Comparison of ENCODE assay signal across 14 cellular contexts in the genomic region with DNA sequence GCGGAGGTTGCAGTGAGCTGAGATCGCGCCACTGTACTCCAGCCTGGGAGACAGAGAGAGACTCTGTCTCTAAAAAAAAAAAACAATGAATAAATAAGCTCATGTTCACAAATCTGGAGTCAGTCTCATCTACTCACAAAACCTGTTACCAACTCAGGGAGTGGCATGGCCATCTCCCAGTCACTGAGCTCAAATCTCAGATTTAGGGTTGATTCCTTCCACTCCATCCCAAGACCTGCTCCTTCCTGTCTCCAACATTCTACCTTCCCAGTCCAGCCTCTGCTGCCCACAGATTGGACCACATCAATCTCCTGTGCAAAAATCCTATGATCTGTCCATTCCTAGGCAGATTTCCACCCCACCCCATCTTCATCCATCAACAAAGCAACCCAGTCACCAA. TPM values are rescaled to one million over a fixed set of nuclear protein-coding genes. Genes with fewer than 3 reads are reported as not detected.
DNase-seq lines count a peak whose midpoint lies in the region; ATAC-seq and TF ChIP-seq lines count a peak whose summit lies in the region.
"Had no signal": no experiment of that assay in that cellular context is flagged by ENCODE, and none has a peak within 500 bp of the region (broad histone marks: within the 10 kb centered on the region; RNA-seq: fewer than 3 reads in every experiment).

No MANE protein-coding gene starts in this region.

- H3K9ac ChIP-seq in BLaER1 treated with 17β-estradiol and CSF1 and Interleukin-3, amounts not matched to agents 10 nM and 100 nM = peak overlapping the region in 5 of 11 experiments; percentile 11 to 93 (median 85); a peak in 3 of 22 replicates
- no peak overlapping the region for H3K9ac ChIP-seq in parathyroid adenoma

- H3K27ac Mint-ChIP-seq in stimulated activated effector memory CD8-positive, alpha-beta T cell treated with anti-CD3 and anti-CD28 coated beads, Interleukin-12 subunit alpha, Interleukin-12 subunit beta, amount 100 ng/mL, for 72 hours = no peak overlapping the region

- H3K4me2 ChIP-seq in BLaER1 treated with 17β-estradiol and CSF1 and Interleukin-3, amounts not matched to agents 10 nM and 100 nM = peak overlapping the region; percentile 78 to 94 (median 90)
- peak overlapping the region; percentile 94 for H3K4me2 ChIP-seq in parathyroid adenoma (ENCODE audit: low read length)

- DNase-seq in epithelial cell of esophagus (ENCODE audit: low read depth) (peak; percentile 22), H7 (no peak)
- no peak for DNase-seq in NK-92 treated with Interleukin-12 subunit alpha and Interleukin-12 subunit beta, amount 100 ng/mL, for 24 hours (lab: John Stamatoyannopoulos, UW)
- no peak for DNase-seq in stimulated activated effector memory CD8-positive, alpha-beta T cell treated with anti-CD3 and anti-CD28 coated beads, Interleukin-12 subunit alpha, Interleukin-12 subunit beta, amount 100 ng/mL, for 72 hours (ENCODE audit: low spot score in 2 of 2)
- DNase-seq: activated CD4-positive, alpha-beta T cell treated with anti-CD3 and anti-CD28 coated beads for 1 hour; activated effector memory CD4-positive, alpha-beta T cell treated with Interleukin-2 at 50 U/mL for 16 hours; DMS 273 treated with DMSO at 0.1 percent for 48 hours; KBM-7; occipital lobe; SHP77 had no signal

- TF ChIP-seq CTCF in epithelial cell of esophagus (IDR thresholded peaks at IDR 0.05; ENCODE audit: insufficient read depth, low read depth, low read length, missing control alignments) = no peak
- TF ChIP-seq CTCF in parathyroid adenoma (IDR thresholded peaks at IDR 0.05) = no peak

- H3K4me1 Mint-ChIP-seq in stimulated activated effector memory CD8-positive, alpha-beta T cell treated with anti-CD3 and anti-CD28 coated beads, Interleukin-12 subunit alpha, Interleukin-12 subunit beta, amount 100 ng/mL, for 72 hours = peaks cover 36% of the 10 kb centered on the region

- H3K9me3 Mint-ChIP-seq in stimulated activated effector memory CD8-positive, alpha-beta T cell treated with anti-CD3 and anti-CD28 coated beads, Interleukin-12 subunit alpha, Interleukin-12 subunit beta, amount 100 ng/mL, for 72 hours = peaks cover 5% of the 10 kb centered on the region

- no peaks in the 10 kb centered on the region; a peak in 1 of 22 replicates for H3K9me3 ChIP-seq in BLaER1 treated with 17β-estradiol and CSF1 and Interleukin-3, amounts not matched to agents 10 nM and 100 nM (replicated peaks in 1 of 11)
- H3K9me3 ChIP-seq in KOPT-K1 (ENCODE audit: insufficient read depth, low read length, poor library complexity, severe bottlenecking) = no peaks in the 10 kb centered on the region
- no peaks in the 10 kb centered on the region for H3K9me3 ChIP-seq in parathyroid adenoma (ENCODE audit: control insufficient read depth, low read length)

- peaks cover 34% of the 10 kb centered on the region for H3K36me3 Mint-ChIP-seq in stimulated activated effector memory CD8-positive, alpha-beta T cell treated with anti-CD3 and anti-CD28 coated beads, Interleukin-12 subunit alpha, Interleukin-12 subunit beta, amount 100 ng/mL, for 72 hours

- peaks cover 27% of the 10 kb centered on the region for H3K79me2 ChIP-seq in parathyroid adenoma

- H3K4me3 Mint-ChIP-seq in stimulated activated effector memory CD8-positive, alpha-beta T cell treated with anti-CD3 and anti-CD28 coated beads, Interleukin-12 subunit alpha, Interleukin-12 subunit beta, amount 100 ng/mL, for 72 hours = no peak overlapping the region

- H4K20me1 ChIP-seq in BLaER1 treated with 17β-estradiol and CSF1 and Interleukin-3, amounts not matched to agents 10 nM and 100 nM = peaks cover 0 to 42% (median 12%) of the 10 kb centered on the region in 11 experiments; a peak in 8 of 22 replicates

- no peak overlapping the region for H2AFZ ChIP-seq in parathyroid adenoma

- ATAC-seq in GM21447 (IDR thresholded peaks at IDR 0.05; ENCODE audit: unreplicated experiment) = no peak
- no peak for ATAC-seq in stimulated activated effector memory CD8-positive, alpha-beta T cell treated with anti-CD3 and anti-CD28 coated beads, Interleukin-12 subunit alpha, Interleukin-12 subunit beta, amount 100 ng/mL, for 72 hours

- H3K36me3 ChIP-seq in BLaER1 treated with 17β-estradiol and CSF1 and Interleukin-3, amounts not matched to agents 10 nM and 100 nM = peaks cover 38 to 50% (median 43%) of the 10 kb centered on the region in 11 experiments
- H3K36me3 ChIP-seq in KOPT-K1 (ENCODE audit: insufficient read depth, low read length) (peaks cover 54% of the 10 kb centered on the region), parathyroid adenoma (ENCODE audit: control insufficient read depth, insufficient read depth, low read length) (no peaks in the 10 kb centered on the region), H7 (replicated peaks; ENCODE audit: control insufficient read depth, insufficient read depth, low read length) (no peaks in the 10 kb centered on the region; the same call in 1 of the 2 replicates)

- H3K4me1 ChIP-seq in BLaER1 treated with 17β-estradiol and CSF1 and Interleukin-3, amounts not matched to agents 10 nM and 100 nM = peaks cover 21 to 47% (median 27%) of the 10 kb centered on the region in 10 experiments
- peaks cover 13% of the 10 kb centered on the region for H3K4me1 ChIP-seq in parathyroid adenoma

- no peaks in the 10 kb centered on the region for H3K27me3 ChIP-seq in BLaER1 treated with 17β-estradiol and CSF1 and Interleukin-3, amounts not matched to agents 10 nM and 100 nM
- no peaks in the 10 kb centered on the region for H3K27me3 ChIP-seq in parathyroid adenoma (ENCODE audit: control insufficient read depth, insufficient read depth, low read length)
- peaks cover 12% of the 10 kb centered on the region for H3K27me3 ChIP-seq in H7 (ENCODE audit: control insufficient read depth, insufficient read depth, low read length)

- peak overlapping the region in 8 of 10 experiments; percentile 69 to 97 (median 89); a peak in 13 of 20 replicates for H3K4me3 ChIP-seq in BLaER1 treated with 17β-estradiol and CSF1 and Interleukin-3, amounts not matched to agents 10 nM and 100 nM
- H3K4me3 ChIP-seq in epithelial cell of esophagus (ENCODE audit: low read length) (no peak overlapping the region), parathyroid adenoma (ENCODE audit: low read depth, low read length) (no peak overlapping the region), H7 (ENCODE audit: insufficient read depth, low read depth, low read length) (no peak overlapping the region)

- peak overlapping the region in 4 of 11 experiments; percentile 39 to 95 (median 92); a peak in 6 of 22 replicates for H3K27ac ChIP-seq in BLaER1 treated with 17β-estradiol and CSF1 and Interleukin-3, amounts not matched to agents 10 nM and 100 nM
- peak overlapping the region; percentile 82 for H3K27ac ChIP-seq in KOPT-K1 (ENCODE audit: low read depth, low read length, poor library complexity, severe bottlenecking)
- H3K27ac ChIP-seq in parathyroid adenoma = no peak overlapping the region

RNA-seq across cellular contexts. Expression of a gene that starts 1.6 kb away (rescaled TPM):
- total RNA-seq in H7 (2014; rRNA removed; shearing (Covaris generic)) = 25.7 and 34.1 TPM in 2 replicates

Comparison
In these comparisons a context has a peak if more than half of its experiments do, and no peak if none do; other contexts are left out.
1. H3K4me3 ChIP-seq: peak in BLaER1 treated with 17β-estradiol and CSF1 and Interleukin-3, amounts not matched to agents 10 nM and 100 nM (8 of 10); none in epithelial cell of esophagus (single experiment), parathyroid adenoma (single experiment) and H7 (single experiment).